Comparison of ENCODE assay signal across 23 cellular contexts in genomic region chr18:76052196-76052595, GRCh38.
"Had no signal": no experiment of that assay in that cellular context is flagged by ENCODE, and none has a peak within 500 bp of the region (broad histone marks: within the 10 kb centered on the region; RNA-seq: fewer than 3 reads in every experiment).

No MANE protein-coding gene starts in this region.

- H3K4me1 ChIP-seq: left lung, prostate gland, right atrium auricular region, suprapubic skin, transverse colon had no signal

- H3K4me3 ChIP-seq: coronary artery, left lung, prostate gland, right atrium auricular region, smooth muscle cell, suprapubic skin, transverse colon had no signal

- H3K36me3 ChIP-seq: left lung, prostate gland, right atrium auricular region, suprapubic skin, transverse colon, upper lobe of right lung had no signal

- H3K27ac ChIP-seq: coronary artery, left lung, prostate gland, right atrium auricular region, suprapubic skin, transverse colon, upper lobe of right lung had no signal

- H3K27me3 ChIP-seq: left lung, right atrium auricular region, suprapubic skin, transverse colon, upper lobe of right lung had no signal

- H3K9me3 ChIP-seq: left lung, prostate gland, right atrium auricular region, suprapubic skin, transverse colon, upper lobe of right lung had no signal

- DNase-seq: dermis blood vessel endothelial cell; effector memory CD8-positive, alpha-beta T cell; erythroblast; kidney; left lung; mesenchymal stem cell; midbrain; naive thymus-derived CD4-positive, alpha-beta T cell; nephron progenitor cell; nucleus accumbens; stimulated activated CD4-positive, alpha-beta T cell treated with anti-CD3 and anti-CD28 coated beads, Interleukin-12 subunit alpha, Interleukin-12 subunit beta, amount 100 ng/mL, for 4 hours; stimulated activated CD4-positive, alpha-beta T cell treated with anti-CD3 and anti-CD28 coated beads, Interleukin-1b, Interleukin-23, amount 100 ng/mL, for 48 hours; stimulated activated CD4-positive, alpha-beta T cell treated with anti-CD3 and anti-CD28 coated beads, Interleukin-4, amount 100 ng/mL, for 1 hour; stimulated activated CD8-positive, alpha-beta memory T cell treated with anti-CD3 and anti-CD28 coated beads, Interleukin-4, amount 100 ng/mL, for 48 hours; stimulated activated naive CD4-positive, alpha-beta T cell; stimulated activated naive CD8-positive, alpha-beta T cell treated with anti-CD3 and anti-CD28 coated beads, Interleukin-15, amount 100 ng/mL, for 72 hours; transverse colon; upper lobe of right lung had no signal
